Comparison of ENCODE assay signal across 12 cellular contexts in the genomic region with DNA sequence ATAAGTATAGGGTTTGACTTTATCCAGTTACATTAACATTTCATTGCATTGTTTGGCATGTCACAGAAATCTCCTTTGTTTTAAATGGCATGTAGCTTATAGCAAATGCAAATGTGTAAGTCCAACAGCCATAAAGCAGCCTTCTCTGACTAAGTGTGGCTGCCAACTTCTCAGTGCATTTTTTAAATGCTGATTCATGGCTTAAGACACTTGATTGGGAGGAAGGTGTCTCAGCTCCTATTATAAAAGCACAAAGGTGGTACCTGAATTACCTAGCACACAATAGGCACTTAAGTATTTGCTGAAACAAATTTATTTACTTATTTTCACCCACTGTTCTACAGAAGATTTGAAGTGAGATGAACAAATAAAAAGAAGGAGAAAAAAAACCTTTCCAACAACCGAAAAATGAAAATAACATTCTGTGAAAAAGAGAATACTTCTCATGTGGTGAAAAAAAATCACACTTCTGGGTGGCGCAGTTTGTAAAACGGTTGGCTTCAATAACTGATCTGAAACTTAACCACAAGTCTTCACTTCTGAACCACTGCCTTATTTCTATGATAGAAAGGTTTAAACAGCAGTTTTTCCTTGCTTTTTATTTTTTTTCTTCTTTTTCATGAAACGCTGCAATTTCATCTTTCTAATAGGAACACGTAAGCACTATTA.
A peak's percentile ranks its signal among the peaks of the same experiment; 100 is the strongest.
DNase-seq lines count a peak whose midpoint lies in the region; ATAC-seq lines count a peak whose summit lies in the region.
"Had no signal": no experiment of that assay in that cellular context is flagged by ENCODE, and none has a peak within 500 bp of the region (broad histone marks: within the 10 kb centered on the region; RNA-seq: fewer than 3 reads in every experiment).

No MANE protein-coding gene starts in this region.

- CTCF ChIA-PET in activated CD4-positive, alpha-beta T cell treated with anti-CD3 and anti-CD28 coated beads for 36 hours (lab: Charles Lee) = interaction anchor here (0.7 to 7.6 kb wide), 25 partner anchors 9 to 348 kb away, joined by 3 to 114 read pairs (median 6); partner anchors contain the start of gene ICE2

- H3K36me3 Mint-ChIP-seq in activated CD4-positive, alpha-beta T cell treated with anti-CD3 and anti-CD28 coated beads for 36 hours (ENCODE audit: low read depth) = peaks cover 6% of the 10 kb centered on the region
- peaks cover 5% of the 10 kb centered on the region for H3K36me3 Mint-ChIP-seq in activated naive CD8-positive, alpha-beta T cell treated with anti-CD3 and anti-CD28 coated beads, Interleukin-2, amount 10 ng/mL, durations not matched to agents 7 days and 5 days
- H3K36me3 Mint-ChIP-seq in stimulated activated effector memory CD8-positive, alpha-beta T cell treated with anti-CD3 and anti-CD28 coated beads, Interleukin-12 subunit alpha, Interleukin-12 subunit beta, amount 100 ng/mL, for 72 hours = peaks cover 100% of the 10 kb centered on the region

- H3K9me3 Mint-ChIP-seq in activated CD4-positive, alpha-beta T cell treated with anti-CD3 and anti-CD28 coated beads for 36 hours (ENCODE audit: low read depth) = no peaks in the 10 kb centered on the region
- H3K9me3 Mint-ChIP-seq in activated naive CD8-positive, alpha-beta T cell treated with anti-CD3 and anti-CD28 coated beads, Interleukin-2, amount 10 ng/mL, durations not matched to agents 7 days and 5 days = no peaks in the 10 kb centered on the region
- H3K9me3 Mint-ChIP-seq in stimulated activated effector memory CD8-positive, alpha-beta T cell treated with anti-CD3 and anti-CD28 coated beads, Interleukin-12 subunit alpha, Interleukin-12 subunit beta, amount 100 ng/mL, for 72 hours = no peaks in the 10 kb centered on the region
- H3K9me3 Mint-ChIP-seq: brain had no signal

- no peaks in the 10 kb centered on the region for H3K27me3 ChIP-seq in MG63
- H3K27me3 ChIP-seq: suprapubic skin had no signal

- H3K36me3 ChIP-seq in MG63 = no peaks in the 10 kb centered on the region
- H3K36me3 ChIP-seq: suprapubic skin, WERI-Rb-1 had no signal

- peak; percentile 37 for ATAC-seq in activated CD4-positive, alpha-beta T cell treated with anti-CD3 and anti-CD28 coated beads for 36 hours
- ATAC-seq in HG03159 (IDR thresholded peaks at IDR 0.05; ENCODE audit: unreplicated experiment) = peak; percentile 43
- no peak for ATAC-seq in activated naive CD8-positive, alpha-beta T cell treated with anti-CD3 and anti-CD28 coated beads, Interleukin-2, amount 10 ng/mL, durations not matched to agents 7 days and 5 days (ENCODE audit: low read depth)
- ATAC-seq in stimulated activated effector memory CD8-positive, alpha-beta T cell treated with anti-CD3 and anti-CD28 coated beads, Interleukin-12 subunit alpha, Interleukin-12 subunit beta, amount 100 ng/mL, for 72 hours = peak; percentile 66

- no peaks in the 10 kb centered on the region for H3K9me3 ChIP-seq in MG63
- H3K9me3 ChIP-seq: suprapubic skin had no signal

- H3K4me1 Mint-ChIP-seq in activated CD4-positive, alpha-beta T cell treated with anti-CD3 and anti-CD28 coated beads for 36 hours = peaks cover 92% of the 10 kb centered on the region
- H3K4me1 Mint-ChIP-seq in activated naive CD8-positive, alpha-beta T cell treated with anti-CD3 and anti-CD28 coated beads, Interleukin-2, amount 10 ng/mL, durations not matched to agents 7 days and 5 days = peaks cover 71% of the 10 kb centered on the region
- peaks cover 81% of the 10 kb centered on the region for H3K4me1 Mint-ChIP-seq in stimulated activated effector memory CD8-positive, alpha-beta T cell treated with anti-CD3 and anti-CD28 coated beads, Interleukin-12 subunit alpha, Interleukin-12 subunit beta, amount 100 ng/mL, for 72 hours

- peak overlapping the region; percentile 15 for H3K4me3 Mint-ChIP-seq in activated CD4-positive, alpha-beta T cell treated with anti-CD3 and anti-CD28 coated beads for 36 hours
- peak overlapping the region; percentile 80 for H3K4me3 Mint-ChIP-seq in activated naive CD8-positive, alpha-beta T cell treated with anti-CD3 and anti-CD28 coated beads, Interleukin-2, amount 10 ng/mL, durations not matched to agents 7 days and 5 days
- H3K4me3 Mint-ChIP-seq in stimulated activated effector memory CD8-positive, alpha-beta T cell treated with anti-CD3 and anti-CD28 coated beads, Interleukin-12 subunit alpha, Interleukin-12 subunit beta, amount 100 ng/mL, for 72 hours = peak overlapping the region; percentile 76
- H3K4me3 Mint-ChIP-seq: brain had no signal

- H3K4me3 ChIP-seq in MG63 = no peak overlapping the region
- H3K4me3 ChIP-seq: suprapubic skin had no signal

- H3K27me3 Mint-ChIP-seq in activated CD4-positive, alpha-beta T cell treated with anti-CD3 and anti-CD28 coated beads for 36 hours = no peaks in the 10 kb centered on the region
- no peaks in the 10 kb centered on the region for H3K27me3 Mint-ChIP-seq in activated naive CD8-positive, alpha-beta T cell treated with anti-CD3 and anti-CD28 coated beads, Interleukin-2, amount 10 ng/mL, durations not matched to agents 7 days and 5 days

- H3K27ac Mint-ChIP-seq in activated CD4-positive, alpha-beta T cell treated with anti-CD3 and anti-CD28 coated beads for 36 hours = peak overlapping the region; percentile 82
- peak overlapping the region; percentile 93 for H3K27ac Mint-ChIP-seq in activated naive CD8-positive, alpha-beta T cell treated with anti-CD3 and anti-CD28 coated beads, Interleukin-2, amount 10 ng/mL, durations not matched to agents 7 days and 5 days
- peak overlapping the region; percentile 90 for H3K27ac Mint-ChIP-seq in stimulated activated effector memory CD8-positive, alpha-beta T cell treated with anti-CD3 and anti-CD28 coated beads, Interleukin-12 subunit alpha, Interleukin-12 subunit beta, amount 100 ng/mL, for 72 hours
- H3K27ac Mint-ChIP-seq: brain had no signal

- peak; percentile 41 for DNase-seq in activated CD4-positive, alpha-beta T cell treated with anti-CD3 and anti-CD28 coated beads for 36 hours
- DNase-seq in activated CD4-positive, alpha-beta T cell treated with anti-CD3 and anti-CD28 coated beads for 1 hour = no peak
- DNase-seq in activated naive CD8-positive, alpha-beta T cell treated with anti-CD3 and anti-CD28 coated beads, Interleukin-2, amount 10 ng/mL, durations not matched to agents 7 days and 5 days = no peak
- DNase-seq in stimulated activated effector memory CD8-positive, alpha-beta T cell treated with anti-CD3 and anti-CD28 coated beads, Interleukin-12 subunit alpha, Interleukin-12 subunit beta, amount 100 ng/mL, for 72 hours (ENCODE audit: low spot score in 2 of 2) = no peak
- DNase-seq in MG63 (no peak), head of caudate nucleus (no peak), NCI-H524 treated with DMSO at 0.1 percent for 48 hours (lab: John Stamatoyannopoulos, UW) (no peak)
- DNase-seq: H7, WERI-Rb-1 had no signal

- intact Hi-C loops in activated CD4-positive, alpha-beta T cell treated with anti-CD3 and anti-CD28 coated beads for 36 hours (cut with DNase I, micrococcal nuclease) = loop anchor here (1.0 to 10.0 kb wide), 20 partner anchors 8 to 1250 kb away; partner anchors contain the start of genes BNIP2 (in 1 of the 2) and ICE2 (in 1 of the 2)
- intact Hi-C loops in head of caudate nucleus (cut with DNase I) = loop anchor here (5.0 kb wide), 1 partner anchor 1248 kb away; no protein-coding TSS in a partner anchor

- POLR2A ChIA-PET in activated CD4-positive, alpha-beta T cell treated with anti-CD3 and anti-CD28 coated beads for 36 hours (lab: Charles Lee) = interaction anchor here (0.7 to 2.0 kb wide), 6 partner anchors 9 to 185 kb away, joined by 3 to 8 read pairs (median 4); no protein-coding TSS in a partner anchor
- POLR2A ChIA-PET in activated naive CD8-positive, alpha-beta T cell treated with anti-CD3 and anti-CD28 coated beads, Interleukin-2, amount 10 ng/mL, durations not matched to agents 7 days and 5 days (lab: Charles Lee) = interaction anchor here (0.9 to 4.5 kb wide), 6 partner anchors 8 to 63 kb away, joined by 3 to 25 read pairs (median 8); no protein-coding TSS in a partner anchor

Comparison
In these comparisons a context has a peak if more than half of its experiments do, and no peak if none do; other contexts are left out.
1. H3K4me3 Mint-ChIP-seq: peak in every context shown above with its lines; median percentile 80 in activated naive CD8-positive, alpha-beta T cell treated with anti-CD3 and anti-CD28 coated beads, Interleukin-2, amount 10 ng/mL, durations not matched to agents 7 days and 5 days; 76 in stimulated activated effector memory CD8-positive, alpha-beta T cell treated with anti-CD3 and anti-CD28 coated beads, Interleukin-12 subunit alpha, Interleukin-12 subunit beta, amount 100 ng/mL, for 72 hours; 15 in activated CD4-positive, alpha-beta T cell treated with anti-CD3 and anti-CD28 coated beads for 36 hours.